8 cellular contexts compared by ENCODE assay signal in the genomic region with DNA sequence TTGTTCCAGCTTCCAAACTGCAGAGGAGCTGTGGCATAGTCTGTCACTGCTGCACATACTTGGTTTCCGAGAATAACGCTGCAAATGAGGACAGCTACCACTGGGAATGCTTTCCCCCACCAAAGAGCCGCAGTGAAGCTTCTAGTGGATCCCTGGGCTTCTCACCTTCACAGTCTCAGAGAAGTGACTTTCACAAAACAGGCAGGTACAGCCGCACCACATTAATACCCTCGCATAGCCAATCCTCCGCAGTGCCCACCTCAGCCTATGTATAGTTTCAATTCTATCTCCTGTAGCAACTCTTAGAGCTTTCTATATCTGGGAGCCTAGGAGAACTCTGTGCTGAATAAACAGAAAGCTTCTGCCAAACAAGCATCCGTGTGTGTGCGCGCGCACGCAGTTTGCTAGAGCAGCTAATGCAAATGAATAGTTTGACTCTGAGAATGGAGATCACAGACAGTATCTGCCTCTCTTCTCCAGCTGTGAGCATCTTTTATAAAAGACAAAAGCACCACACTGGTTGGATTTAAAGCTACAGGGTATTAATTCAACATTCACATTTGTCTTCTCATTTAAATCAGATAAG.
DNase-seq lines count a peak whose midpoint lies in the region; ATAC-seq, FAIRE-seq and TF ChIP-seq lines count a peak whose summit lies in the region.

No MANE protein-coding gene starts in this region.

- H3K4me3 ChIP-seq in mammary epithelial cell (replicated peaks in 1 of 3; ENCODE audit: insufficient read depth in 1 of 3, low read depth in 2 of 3, low read length in 3 of 3): peak overlapping the region; percentile 12 to 19 (median 15)

- H3K36me3 ChIP-seq in mammary epithelial cell (ENCODE audit: insufficient read depth, low read length): no peaks in the 10 kb centered on the region

- WGBS in mammary epithelial cell (ENCODE audit: low coverage, missing lambda C conversion rate): 69% methylated on average over 10 of the region's 11 CpGs

- intact Hi-C loops in mammary epithelial cell (cut with micrococcal nuclease): no loop called here

- H3K4me1 ChIP-seq in mammary epithelial cell (ENCODE audit: insufficient read depth, low read length): peaks cover 16% of the 10 kb centered on the region

- no peaks in the 10 kb centered on the region for H3K9me3 Mint-ChIP-seq in activated CD4-positive, alpha-beta memory T cell treated with anti-CD3 and anti-CD28 coated beads, Interleukin-2, amount 10 ng/mL, durations not matched to agents 7 days and 5 days

- no peak overlapping the region for H3K4me3 Mint-ChIP-seq in activated CD4-positive, alpha-beta memory T cell treated with anti-CD3 and anti-CD28 coated beads, Interleukin-2, amount 10 ng/mL, durations not matched to agents 7 days and 5 days

- peak overlapping the region; percentile 22 for H3K4me2 ChIP-seq in mammary epithelial cell (ENCODE audit: insufficient read depth, low read depth, low read length)

- H3K27me3 Mint-ChIP-seq in activated CD4-positive, alpha-beta memory T cell treated with anti-CD3 and anti-CD28 coated beads, Interleukin-2, amount 10 ng/mL, durations not matched to agents 7 days and 5 days: no peaks in the 10 kb centered on the region

- H3K4me1 Mint-ChIP-seq in activated CD4-positive, alpha-beta memory T cell treated with anti-CD3 and anti-CD28 coated beads, Interleukin-2, amount 10 ng/mL, durations not matched to agents 7 days and 5 days: peaks cover 2% of the 10 kb centered on the region

- DNase-seq in NCI-H1436 (lab: John Stamatoyannopoulos, UW): peak; percentile 75
- DNase-seq in mammary epithelial cell: no peak
- peak; percentile 32 for DNase-seq in smooth muscle cell of the brain vasculature (ENCODE audit: low read depth, low spot score)
- DNase-seq in activated CD4-positive, alpha-beta memory T cell treated with anti-CD3 and anti-CD28 coated beads, Interleukin-2, amount 10 ng/mL, durations not matched to agents 7 days and 5 days: no peak
- DNase-seq in SIG-M5 treated with dmso at 0.1 percent for 504 hours (lab: John Stamatoyannopoulos, UW; ENCODE audit: unreplicated experiment): no peak
- no peak for DNase-seq in activated CD4-positive, alpha-beta T cell treated with anti-CD3 and anti-CD28 coated beads for 4 hours

- CTCF ChIA-PET in mammary epithelial cell (lab: Charles Lee; ENCODE audit: low non-redundant PET): no interaction called here
- CTCF ChIA-PET in activated CD4-positive, alpha-beta memory T cell treated with anti-CD3 and anti-CD28 coated beads, Interleukin-2, amount 10 ng/mL, durations not matched to agents 7 days and 5 days (lab: Charles Lee): no interaction called here

- H3K27ac Mint-ChIP-seq in activated CD4-positive, alpha-beta memory T cell treated with anti-CD3 and anti-CD28 coated beads, Interleukin-2, amount 10 ng/mL, durations not matched to agents 7 days and 5 days: no peak overlapping the region

- H3K36me3 Mint-ChIP-seq in activated CD4-positive, alpha-beta memory T cell treated with anti-CD3 and anti-CD28 coated beads, Interleukin-2, amount 10 ng/mL, durations not matched to agents 7 days and 5 days (ENCODE audit: low read depth): no peaks in the 10 kb centered on the region

- H3K27ac ChIP-seq in mammary epithelial cell (ENCODE audit: insufficient read depth, low read depth, low read length): no peak overlapping the region

- no peak overlapping the region for H2AFZ ChIP-seq in mammary epithelial cell (ENCODE audit: low read depth, low read length)

- H3K9me3 ChIP-seq in mammary epithelial cell (replicated peaks; ENCODE audit: insufficient read depth, low read length): no peaks in the 10 kb centered on the region

- no peak for ATAC-seq in GM21447 (IDR thresholded peaks at IDR 0.05; ENCODE audit: unreplicated experiment)

- H3K27me3 ChIP-seq in mammary epithelial cell (ENCODE audit: insufficient read depth, low read length): no peaks in the 10 kb centered on the region

- POLR2A ChIA-PET in activated CD4-positive, alpha-beta memory T cell treated with anti-CD3 and anti-CD28 coated beads, Interleukin-2, amount 10 ng/mL, durations not matched to agents 7 days and 5 days (lab: Charles Lee): no interaction called here

- no peak for TF ChIP-seq CTCF in mammary epithelial cell (conservative IDR thresholded peaks at IDR 0.05 in 1 of 2, IDR thresholded peaks at IDR 0.05 in 1 of 2; ENCODE audit: extremely low read depth in 1 of 2, insufficient read depth in 1 of 2, low read depth in 1 of 2, low read length in 2 of 2)

- FAIRE-seq in islet of Langerhans (lab: Jason Lieb, UNC): peak; percentile 79

- dilution Hi-C loops in mammary epithelial cell (cut with HindIII; ENCODE audit: low sequenced_read_pairs): no loop called here

- in situ Hi-C loops in mammary epithelial cell (cut with MboI; ENCODE audit: low sequenced_read_pairs in 2 of 2): no loop called here

- BruUV-seq in mammary epithelial cell (replicated peaks; lab: Mats Ljungman, UMichigan): no TSS peak

- H4K20me1 ChIP-seq in mammary epithelial cell (ENCODE audit: insufficient read depth, low read length): no peaks in the 10 kb centered on the region

- peaks cover 91% of the 10 kb centered on the region for H3K79me2 ChIP-seq in mammary epithelial cell (ENCODE audit: insufficient read depth, low read length)

- no peak overlapping the region for H3K9ac ChIP-seq in mammary epithelial cell (ENCODE audit: insufficient read depth, low read length)

Comparison
In these comparisons a context has a peak if more than half of its experiments do, and no peak if none do; other contexts are left out.
1. DNase-seq: peak in NCI-H1436 (single experiment) and smooth muscle cell of the brain vasculature (single experiment); none in mammary epithelial cell (single experiment), activated CD4-positive, alpha-beta memory T cell treated with anti-CD3 and anti-CD28 coated beads, Interleukin-2, amount 10 ng/mL, durations not matched to agents 7 days and 5 days (single experiment), SIG-M5 treated with dmso at 0.1 percent for 504 hours (single experiment) and activated CD4-positive, alpha-beta T cell treated with anti-CD3 and anti-CD28 coated beads for 4 hours (0 of 2).